ENCODE assay signal across 8 cellular contexts in genomic region chr1:147928236-147929132, GRCh38. TPM values are rescaled to one million over a fixed set of nuclear protein-coding genes. Genes with fewer than 3 reads are reported as not detected.
DNase-seq lines count a peak whose midpoint lies in the region; ATAC-seq, FAIRE-seq and TF ChIP-seq lines count a peak whose summit lies in the region.
"Not testable (repeated sequence)": the region's sequence is repeated elsewhere in the genome, so short reads cannot be mapped to it uniquely, and the experiment has no call there.

Gene GPR89B, plus strand, starts transcription at chr1:147928420. Its CDS starts 117 bp downstream, at chr1:147928537.

- not testable (repeated sequence) for H2AK5ac ChIP-seq in mesendoderm (ENCODE audit: low read length)

- H2BK5ac ChIP-seq in mesendoderm (ENCODE audit: low read length): not testable (repeated sequence)

- DNase-seq in COLO829 (ENCODE audit: low spot score) (peak; percentile 42), HTR-8/SVneo (ENCODE audit: insufficient read length, low spot score) (peak; percentile 66), NOMO-1 treated with dmso at 0.1 percent for 144 hours (lab: John Stamatoyannopoulos, UW; ENCODE audit: unreplicated experiment) (peak; percentile 63), endodermal cell (peak; percentile 96), mesendoderm (peak; percentile 95)
- peak; percentile 61 to 87 (median 74) for DNase-seq in activated CD8-positive, alpha-beta memory T cell treated with anti-CD3 and anti-CD28 coated beads for 48 hours (ENCODE audit: low read depth in 2 of 3, low spot score in 2 of 3)
- peak; percentile 92 for DNase-seq in stimulated activated CD8-positive, alpha-beta memory T cell treated with anti-CD3 and anti-CD28 coated beads, Interleukin-12 subunit alpha, Interleukin-12 subunit beta, amount 100 ng/mL, for 4 hours (ENCODE audit: low read depth)

- ATAC-seq in GM21367 (IDR thresholded peaks at IDR 0.05; ENCODE audit: unreplicated experiment): peak; percentile 95

- H4K5ac ChIP-seq in mesendoderm (ENCODE audit: low read length): not testable (repeated sequence)

- H3K4me2 ChIP-seq in mesendoderm (ENCODE audit: low read length): not testable (repeated sequence)

- FAIRE-seq in HTR-8/SVneo (lab: Jason Lieb, UNC): not testable (repeated sequence)

- not testable (repeated sequence) for H4K8ac ChIP-seq in mesendoderm (ENCODE audit: low read depth, low read length)

- not testable (repeated sequence) for H3K79me1 ChIP-seq in mesendoderm (ENCODE audit: low read length)

- H2BK120ac ChIP-seq in mesendoderm (ENCODE audit: low read depth, low read length): not testable (repeated sequence)

- H3K9me3 Mint-ChIP-seq in endodermal cell: not testable (repeated sequence)

- peak within 1 kb of the TSS; percentile 79 for H3K4me3 Mint-ChIP-seq in endodermal cell

- H3K56ac ChIP-seq in mesendoderm (ENCODE audit: low read length): peak within 1 kb of the TSS; percentile 86

- H3K4ac ChIP-seq in mesendoderm (ENCODE audit: low read depth, low read length): not testable (repeated sequence)

- H3K9ac ChIP-seq in endodermal cell (ENCODE audit: extremely low read depth, low read length, poor library complexity, severe bottlenecking) (peak within 1 kb of the TSS; percentile 69), mesendoderm (ENCODE audit: low read length) (peak within 1 kb of the TSS; percentile 80)

- not testable (repeated sequence) for H3K4me1 ChIP-seq in endodermal cell (ENCODE audit: control insufficient read depth, insufficient read depth, low read length); mesendoderm (ENCODE audit: control insufficient read depth, low read depth, low read length)

- not testable (repeated sequence) for H3K9me3 ChIP-seq in endodermal cell (ENCODE audit: control insufficient read depth, low read length)

- 0% methylated on average over 43 of the region's 72 CpGs; no CpG with 5 or more reads in 1 of the 2 experiments for WGBS in endodermal cell (ENCODE audit: insufficient coverage in 1 of 2, insufficient read length in 1 of 2), 2 experiments
- no CpG with 5 or more reads among the region's 72 CpGs for WGBS in mesendoderm (ENCODE audit: extremely low coverage, insufficient coverage, low lambda C conversion rate)

- not testable (repeated sequence) for H3K27ac ChIP-seq in endodermal cell (ENCODE audit: low read depth, low read length); mesendoderm (ENCODE audit: low read depth, low read length)

- H3K27me3 Mint-ChIP-seq in endodermal cell (ENCODE audit: insufficient read depth): not testable (repeated sequence)

- H3K18ac ChIP-seq in mesendoderm (ENCODE audit: low read length): not testable (repeated sequence)

- H3K27ac Mint-ChIP-seq in endodermal cell: peak within 1 kb of the TSS; percentile 83

- not testable (repeated sequence) for H3K23ac ChIP-seq in mesendoderm (ENCODE audit: low read length)

- H3K36me3 Mint-ChIP-seq in endodermal cell (ENCODE audit: low read depth): not testable (repeated sequence)

- H3K79me2 ChIP-seq in mesendoderm (ENCODE audit: control insufficient read depth, insufficient read depth, low read length): not testable (repeated sequence)

- not testable (repeated sequence) for H3K36me3 ChIP-seq in endodermal cell (ENCODE audit: control insufficient read depth, insufficient read depth, low read length); mesendoderm (ENCODE audit: control insufficient read depth, insufficient read depth, low read length)

- H3K4me3 ChIP-seq in endodermal cell (ENCODE audit: low read length) (peak within 1 kb of the TSS; percentile 84), mesendoderm (ENCODE audit: low read length) (peak within 1 kb of the TSS; percentile 61)

- H2BK15ac ChIP-seq in mesendoderm (replicated peaks; ENCODE audit: low read depth): not testable (repeated sequence)

- not testable (repeated sequence) for TF ChIP-seq CTCF in endodermal cell (conservative IDR thresholded peaks at IDR 0.05)

- peaks cover 27% of the 10 kb centered on the region for H3K4me1 Mint-ChIP-seq in endodermal cell

- H3K27me3 ChIP-seq in endodermal cell (ENCODE audit: control insufficient read depth, insufficient read depth, low read length, poor library complexity, severe bottlenecking); mesendoderm (ENCODE audit: insufficient read depth, low read length, poor library complexity): not testable (repeated sequence)

RNA-seq across cellular contexts. Expression of gene GPR89B, which starts in this region (rescaled TPM):
- 10 to 100 TPM; 22.7 to 26.6 TPM for total RNA-seq in endodermal cell
- 17.9 TPM for polyA plus RNA-seq in endodermal cell (2013, experiment 1 of 2)
- polyA plus RNA-seq in endodermal cell (2013, experiment 2 of 2): 20.8 TPM
- polyA plus RNA-seq in mesendoderm (2013, experiment 1 of 2): 17.6 TPM
- polyA plus RNA-seq in mesendoderm (2013, experiment 2 of 2): 16.5 TPM

Comparison
In these comparisons a context has a peak if more than half of its experiments do, and no peak if none do; other contexts are left out.
1. DNase-seq: peak in every context shown above with its lines; median percentile 96 in endodermal cell; 95 in mesendoderm; 92 in stimulated activated CD8-positive, alpha-beta memory T cell treated with anti-CD3 and anti-CD28 coated beads, Interleukin-12 subunit alpha, Interleukin-12 subunit beta, amount 100 ng/mL, for 4 hours; 74 in activated CD8-positive, alpha-beta memory T cell treated with anti-CD3 and anti-CD28 coated beads for 48 hours; 66 in HTR-8/SVneo; 63 in NOMO-1 treated with dmso at 0.1 percent for 144 hours; 42 in COLO829.